8 cellular contexts compared by ENCODE assay signal in genomic region chr9:76459691-76460635, GRCh38. TPM values are rescaled to one million over a fixed set of nuclear protein-coding genes. Genes with fewer than 3 reads are reported as not detected.
A peak's percentile ranks its signal among the peaks of the same experiment; 100 is the strongest.
DNase-seq lines count a peak whose midpoint lies in the region; ATAC-seq, FAIRE-seq and TF ChIP-seq lines count a peak whose summit lies in the region.

No MANE protein-coding gene starts in this region.

- peaks cover 12% of the 10 kb centered on the region for H3K23me2 ChIP-seq in H1 (ENCODE audit: low read depth, low read length)

- WGBS in H1 (ENCODE audit: extremely low coverage in 1 of 2, insufficient coverage in 1 of 2, insufficient read length in 1 of 2, insufficient replicate concordance in 2 of 2, low coverage in 1 of 2, low lambda C conversion rate in 2 of 2, missing lambda C conversion rate in 1 of 2), 2 experiments, result 4% methylated on average over 32 of the region's 32 CpGs; no CpG with 5 or more reads in 1 of the 2 experiments
- WGBS in lung, 2 donors, result 3 to 5% methylated on average over 32 of the region's 32 CpGs
- WGBS in transverse colon (ENCODE audit: low coverage in 1 of 2), 2 donors, result 4 to 6% methylated on average over 18 to 32 of the region's 32 CpGs

- H3K4me1 Mint-ChIP-seq in activated naive CD4-positive, alpha-beta T cell treated with anti-CD3 and anti-CD28 coated beads, Interleukin-2, amount 10 ng/mL, durations not matched to agents 7 days and 5 days, result peaks cover 35% of the 10 kb centered on the region

- FAIRE-seq in H1 (lab: Jason Lieb, UNC), result no peak

- H2BK5ac ChIP-seq in H1 (ENCODE audit: low read depth, low read length), result no peak overlapping the region

- no peaks in the 10 kb centered on the region for H3K27me3 ChIP-seq in SJCRH30
- peaks cover 0 to 9% (median 4%) of the 10 kb centered on the region in 4 experiments; a peak in 6 of 7 replicates for H3K27me3 ChIP-seq in H1 (replicated peaks in 1 of 4; ENCODE audit: control insufficient read depth in 3 of 4, extremely low read depth in 1 of 4, insufficient read depth in 3 of 4, low read length in 3 of 4)
- no peaks in the 10 kb centered on the region for H3K27me3 ChIP-seq in lung (ENCODE audit: control insufficient read depth, insufficient read depth)
- no peaks in the 10 kb centered on the region for H3K27me3 ChIP-seq in transverse colon

- peak overlapping the region; percentile 40; the same call in 1 of the 2 replicates for H2BK15ac ChIP-seq in H1 (ENCODE audit: low read length)

- ATAC-seq in lung (ENCODE audit: insufficient read depth, low FRiP score) (peak; percentile 3), GM18858 (IDR thresholded peaks at IDR 0.05; ENCODE audit: unreplicated experiment) (no peak)

- TF ChIP-seq POLR2A in H1 (IDR thresholded peaks at IDR 0.05; ENCODE audit: control extremely low read depth in 1 of 2, low read depth in 2 of 2, low read length in 2 of 2) (no peak), transverse colon (IDR thresholded peaks at IDR 0.05) (no peak)

- peak overlapping the region; percentile 46; the same call in 1 of the 2 replicates for H2AFZ ChIP-seq in H1 (ENCODE audit: low read length)

- H2BK20ac ChIP-seq in H1 (ENCODE audit: low read length), result no peak overlapping the region

- H3K18ac ChIP-seq in H1 (ENCODE audit: extremely low read depth, low read length), result peak overlapping the region; percentile 83

- no peak overlapping the region for H3K4ac ChIP-seq in H1 (replicated peaks; ENCODE audit: insufficient read length, low read depth, low read length)

- H3K9me3 ChIP-seq in SJCRH30 (replicated peaks), result no peaks in the 10 kb centered on the region
- no peaks in the 10 kb centered on the region for H3K9me3 ChIP-seq in H1 (ENCODE audit: insufficient read depth in 2 of 2, low read depth in 1 of 2, low read length in 1 of 2)
- H3K9me3 ChIP-seq in lung (ENCODE audit: control insufficient read depth in 2 of 2, insufficient read depth in 1 of 2, low read length in 1 of 2), result no peaks in the 10 kb centered on the region
- H3K9me3 ChIP-seq in transverse colon, result no peaks in the 10 kb centered on the region

- H3K9ac ChIP-seq in H1 (replicated peaks in 1 of 4; ENCODE audit: extremely low read depth in 1 of 4, low read depth in 3 of 4, low read length in 3 of 4), result peak overlapping the region in 1 of 4 experiments; percentile 71; a peak in 2 of 7 replicates

- TF ChIP-seq RAD21 in H1 (IDR thresholded peaks at IDR 0.05 in 1 of 2, conservative IDR thresholded peaks at IDR 0.05 in 1 of 2; ENCODE audit: low read depth in 2 of 2, low read length in 2 of 2), result peak; percentile 21 to 24; a peak in 3 of 4 replicates

- DNase-seq in activated naive CD4-positive, alpha-beta T cell treated with anti-CD3 and anti-CD28 coated beads, Interleukin-2, amount 10 ng/mL, durations not matched to agents 7 days and 5 days, result peak; percentile 28
- no peak for DNase-seq in activated naive CD4-positive, alpha-beta T cell (lab: John Stamatoyannopoulos, UW)
- DNase-seq in HuH-7.5 (ENCODE audit: low spot score), result peak; percentile 77
- DNase-seq in SJCRH30, result peak; percentile 62 to 72
- DNase-seq in H1 (ENCODE audit: low read depth in 1 of 2, low spot score in 2 of 2), result peak in 1 of 2 experiments; percentile 65
- no peak for DNase-seq in lung (ENCODE audit: low spot score)
- DNase-seq in transverse colon, result peak; percentile 59

- H3K36me3 Mint-ChIP-seq in activated naive CD4-positive, alpha-beta T cell treated with anti-CD3 and anti-CD28 coated beads, Interleukin-2, amount 10 ng/mL, durations not matched to agents 7 days and 5 days, result no peaks in the 10 kb centered on the region

- H3K27ac Mint-ChIP-seq in activated naive CD4-positive, alpha-beta T cell treated with anti-CD3 and anti-CD28 coated beads, Interleukin-2, amount 10 ng/mL, durations not matched to agents 7 days and 5 days, result no peak overlapping the region

- H4K91ac ChIP-seq in H1 (replicated peaks; ENCODE audit: insufficient read length, low read length), result no peak overlapping the region

- no peak overlapping the region for H2BK120ac ChIP-seq in H1 (replicated peaks; ENCODE audit: low read depth, low read length)

- no peak overlapping the region for H3K23ac ChIP-seq in H1 (ENCODE audit: insufficient read length)

- H3K56ac ChIP-seq in H1 (replicated peaks; ENCODE audit: insufficient read length, low read depth, low read length), result no peak overlapping the region

- no peaks in the 10 kb centered on the region for H3K79me1 ChIP-seq in H1 (ENCODE audit: low read depth, low read length)

- intact Hi-C loops in transverse colon (cut with DNase I; ENCODE audit: low total_unique reads), result loop anchor here (10.0 kb wide), 2 partner anchors 245 to 535 kb away; no protein-coding TSS in a partner anchor

- no peaks in the 10 kb centered on the region for H4K20me1 ChIP-seq in H1 (replicated peaks in 1 of 2; ENCODE audit: control insufficient read depth in 1 of 2, insufficient read depth in 2 of 2, low read length in 2 of 2)

- H3K4me3 Mint-ChIP-seq in activated naive CD4-positive, alpha-beta T cell treated with anti-CD3 and anti-CD28 coated beads, Interleukin-2, amount 10 ng/mL, durations not matched to agents 7 days and 5 days, result peak overlapping the region; percentile 83

- H3K9me3 Mint-ChIP-seq in activated naive CD4-positive, alpha-beta T cell treated with anti-CD3 and anti-CD28 coated beads, Interleukin-2, amount 10 ng/mL, durations not matched to agents 7 days and 5 days, result no peaks in the 10 kb centered on the region

- H3K4me3 ChIP-seq in SJCRH30 (peak overlapping the region; percentile 69), H1 (ENCODE audit: extremely low read depth in 1 of 4, insufficient read depth in 2 of 4, low read depth in 3 of 4, low read length in 4 of 4) (peak overlapping the region; percentile 70 to 82 (median 79)), lung (peak overlapping the region; percentile 33), transverse colon (peak overlapping the region; percentile 63 to 81 (median 70))

- no peak overlapping the region for H2BK12ac ChIP-seq in H1 (ENCODE audit: low read depth, low read length)

- CTCF ChIA-PET in activated naive CD4-positive, alpha-beta T cell treated with anti-CD3 and anti-CD28 coated beads, Interleukin-2, amount 10 ng/mL, durations not matched to agents 7 days and 5 days (lab: Charles Lee), result interaction anchor here (1.0 to 7.7 kb wide), 3 partner anchors 10 to 198 kb away, joined by 3 to 61 read pairs (median 3); no protein-coding TSS in a partner anchor
- CTCF ChIA-PET in H1 (lab: Charles Lee; ENCODE audit: partially characterized antibody), result interaction anchor here (0.5 to 1.9 kb wide), 14 partner anchors 9 to 231 kb away, joined by 3 to 9 read pairs (median 4); partner anchors contain the start of gene RFK

- no peak overlapping the region for H2AK5ac ChIP-seq in H1 (ENCODE audit: low read depth, low read length)

- H3K4me1 ChIP-seq in SJCRH30 (peaks cover 17% of the 10 kb centered on the region), H1 (replicated peaks in 1 of 4; ENCODE audit: control insufficient read depth in 3 of 4, insufficient read depth in 4 of 4, low read length in 3 of 4) (peaks cover 0 to 7% (median 4%) of the 10 kb centered on the region in 4 experiments; a peak in 5 of 7 replicates), lung (ENCODE audit: control insufficient read depth in 2 of 2, insufficient read depth in 2 of 2, low read length in 2 of 2) (peaks cover 0 to 4% of the 10 kb centered on the region in 2 donors), transverse colon (peaks cover 0 to 49% (median 27%) of the 10 kb centered on the region in 4 donors)

- POLR2A ChIA-PET in H1 (lab: Charles Lee; ENCODE audit: partially characterized antibody), result no interaction called here

- H3K14ac ChIP-seq in H1 (ENCODE audit: insufficient read length), result no peak overlapping the region

- TF ChIP-seq CTCF in H1 (IDR thresholded peaks at IDR 0.05; ENCODE audit: control extremely low read depth in 1 of 3, insufficient read depth in 1 of 3, low read depth in 1 of 3, low read length in 3 of 3) (peak in 2 of 3 experiments; percentile 22 to 27; a peak in 2 of 4 replicates), lung (IDR thresholded peaks at IDR 0.05; ENCODE audit: control extremely low read depth, extremely low read depth) (no peak), transverse colon (IDR thresholded peaks at IDR 0.05) (peak; percentile 20 to 46 (median 38))

- H4K8ac ChIP-seq in H1 (ENCODE audit: extremely low read depth, insufficient read depth, low read length), result no peak overlapping the region

- in situ Hi-C loops in transverse colon (cut with MboI; ENCODE audit: low pct_ligation_motif_present in 1 of 4, low pct_unique_long_range_greater_than_20kb in 1 of 4, low sequenced_read_pairs in 3 of 4), result loop anchor here in 2 of 4 donors (25.0 kb wide), 2 partner anchors 152 to 552 kb away; partner anchors contain the start of gene FOXB2 (in 1 of the 2)

- H3K4me2 ChIP-seq in H1 (ENCODE audit: insufficient read depth in 1 of 2, low read depth in 2 of 2, low read length in 2 of 2), result peak overlapping the region; percentile 98 to 100

- peaks cover 0 to 18% of the 10 kb centered on the region in 2 experiments; a peak in 2 of 4 replicates for H3K79me2 ChIP-seq in H1 (ENCODE audit: control insufficient read depth in 1 of 2, insufficient read depth in 2 of 2, low read length in 2 of 2)

- TF ChIP-seq EP300 in H1 (IDR thresholded peaks at IDR 0.05; ENCODE audit: borderline replicate concordance in 1 of 2, low read depth in 2 of 2, low read length in 2 of 2), result no peak
- no peak for TF ChIP-seq EP300 in transverse colon (IDR thresholded peaks at IDR 0.05; ENCODE audit: low read depth)

- peaks cover 6% of the 10 kb centered on the region for H3K27me3 Mint-ChIP-seq in activated naive CD4-positive, alpha-beta T cell treated with anti-CD3 and anti-CD28 coated beads, Interleukin-2, amount 10 ng/mL, durations not matched to agents 7 days and 5 days

- H3K27ac ChIP-seq in SJCRH30 (peak overlapping the region; percentile 27), H1 (ENCODE audit: low read depth, low read length) (no peak overlapping the region), lung (ENCODE audit: low read depth in 1 of 2, low read length in 1 of 2) (peak overlapping the region in 1 of 2 donors; percentile 33), transverse colon (peak overlapping the region; percentile 71 to 87 (median 84))

- H3K36me3 ChIP-seq in SJCRH30, result no peaks in the 10 kb centered on the region
- no peaks in the 10 kb centered on the region; a peak in 1 of 8 replicates for H3K36me3 ChIP-seq in H1 (ENCODE audit: control insufficient read depth in 2 of 4, insufficient read depth in 4 of 4, low read length in 3 of 4)
- no peaks in the 10 kb centered on the region for H3K36me3 ChIP-seq in lung (ENCODE audit: control insufficient read depth in 2 of 2, insufficient read depth in 2 of 2, low read length in 2 of 2)
- no peaks in the 10 kb centered on the region for H3K36me3 ChIP-seq in transverse colon

- no peak overlapping the region for H4K5ac ChIP-seq in H1 (ENCODE audit: insufficient read length, low read depth, low read length)

RNA-seq across cellular contexts. Expression of gene GCNT1, which starts 1.0 kb away (rescaled TPM):
- total RNA-seq in SJCRH30 (2014; rRNA removed; shearing (Covaris generic)), result 10.1 and 14.0 TPM in 2 replicates
- 8.8 and 13.0 TPM in 2 replicates for total RNA-seq in H1 (2021; fragmentation: NEBNext Ultra II Directional; extraction: Animal tissue kit (Norgen Biotek cat#: 25700))
- polyA plus RNA-seq in H1 (2011; rRNA removed), result 16.5 and 16.6 TPM in 2 replicates
- polyA plus RNA-seq in H1 (2011; cell fraction: cytosol; rRNA removed), result 13.1 TPM
- polyA plus RNA-seq in H1 (2011; cell fraction: nucleus; rRNA removed), result 6.9 TPM
- polyA plus RNA-seq in H1 (2012, experiment 1 of 2), result 12.7 to 27.4 TPM (median 22.8 TPM) in 4 replicates
- 2.3 TPM for polyA plus RNA-seq in H1 (2012, experiment 2 of 2)
- polyA plus RNA-seq in H1 (2013, experiment 1 of 2), result 7.8 TPM
- 8.8 TPM for polyA plus RNA-seq in H1 (2013, experiment 2 of 2)
- polyA minus RNA-seq in H1 (2011; rRNA and poly(A)+ RNA removed), result 44.6 and 48.6 TPM in 2 replicates
- 9.0 TPM for polyA minus RNA-seq in H1 (2011; cell fraction: cytosol; rRNA and poly(A)+ RNA removed)
- polyA minus RNA-seq in H1 (2011; cell fraction: nucleus; rRNA and poly(A)+ RNA removed), result 14.6 TPM
- 10 to 100 TPM; 10.6 to 14.7 TPM for total RNA-seq in lung
- polyA plus RNA-seq in lung, result 1 to 10 TPM; 1.5 to 4.5 TPM
- 10 to 100 TPM; 12.7 to 52.0 (median 27.8) TPM for total RNA-seq in transverse colon

Comparison
In these comparisons a context has a peak if more than half of its experiments do, and no peak if none do; other contexts are left out.
1. DNase-seq: peak in activated naive CD4-positive, alpha-beta T cell treated with anti-CD3 and anti-CD28 coated beads, Interleukin-2, amount 10 ng/mL, durations not matched to agents 7 days and 5 days (single experiment), HuH-7.5 (single experiment), SJCRH30 (2 of 2) and transverse colon (single experiment); none in activated naive CD4-positive, alpha-beta T cell (0 of 4) and lung (single experiment).
2. Peak in every context shown above with its lines, with median percentiles within 50 percentile points of each other: H3K4me3 ChIP-seq.